9 cellular contexts compared by ENCODE assay signal in genomic region chr5:160105686-160106085, GRCh38. TPM values are rescaled to one million over a fixed set of nuclear protein-coding genes. Genes with fewer than 3 reads are reported as not detected.
DNase-seq lines count a peak whose midpoint lies in the region; ATAC-seq and TF ChIP-seq lines count a peak whose summit lies in the region.
"Had no signal": no experiment of that assay in that cellular context is flagged by ENCODE, and none has a peak within 500 bp of the region (broad histone marks: within the 10 kb centered on the region; RNA-seq: fewer than 3 reads in every experiment).

No MANE protein-coding gene starts in this region.

- peak; percentile 69 for DNase-seq in GM12865 (ENCODE audit: low read depth)
- DNase-seq in esophagus squamous epithelium (lab: John Stamatoyannopoulos, UW), result no peak
- no peak for DNase-seq in effector CD4-positive, alpha-beta T cell
- no peak for DNase-seq in activated CD4-positive, alpha-beta T cell treated with anti-CD3 and anti-CD28 coated beads, Interleukin-2, amount 50 U/mL, for 1 hour
- DNase-seq in spleen, result no peak
- DNase-seq: T-helper 17 cell had no signal

- no peak for TF ChIP-seq POLR2A in esophagus squamous epithelium (IDR thresholded peaks at IDR 0.05)
- no peak for TF ChIP-seq POLR2A in spleen (IDR thresholded peaks at IDR 0.05)

- H3K4me3 ChIP-seq in GM12865 (ENCODE audit: low read depth, low read length), result no peak overlapping the region
- H3K4me3 ChIP-seq in esophagus squamous epithelium, result no peak overlapping the region
- no peak overlapping the region for H3K4me3 ChIP-seq in spleen

- H3K27ac ChIP-seq in esophagus squamous epithelium (peak overlapping the region in 2 of 4 donors; percentile 2 to 42), spleen (peak overlapping the region in 3 of 8 donors; percentile 24 to 49 (median 40))

- ATAC-seq in GM21447 (IDR thresholded peaks at IDR 0.05; ENCODE audit: unreplicated experiment) (peak; percentile 85), HG03565 (IDR thresholded peaks at IDR 0.05; ENCODE audit: unreplicated experiment) (peak; percentile 73), esophagus mucosa (peak; percentile 71)
- ATAC-seq: T-helper 17 cell had no signal

- 31 to 41% methylated on average over 2 of the region's 2 CpGs for WGBS in esophagus squamous epithelium, 2 donors
- WGBS in spleen, 5 donors, result 54 to 79% (median 60%) methylated on average over 2 of the region's 2 CpGs

- H3K4me1 ChIP-seq in esophagus squamous epithelium, result peaks cover 4 to 37% (median 9%) of the 10 kb centered on the region in 3 donors
- H3K4me1 ChIP-seq in spleen, result peaks cover 0 to 86% (median 22%) of the 10 kb centered on the region in 6 donors

- no peaks in the 10 kb centered on the region for H3K27me3 ChIP-seq in esophagus squamous epithelium
- H3K27me3 ChIP-seq in spleen (replicated peaks in 1 of 7), result no peaks in the 10 kb centered on the region

- H3K36me3 ChIP-seq in esophagus squamous epithelium, result peaks cover 0 to 41% (median 0%) of the 10 kb centered on the region in 3 donors
- peaks cover 0 to 63% (median 15%) of the 10 kb centered on the region in 6 donors for H3K36me3 ChIP-seq in spleen

- TF ChIP-seq CTCF in GM12865 (IDR thresholded peaks at IDR 0.05; ENCODE audit: insufficient read depth, low read depth, low read length, missing control alignments) (no peak), esophagus squamous epithelium (IDR thresholded peaks at IDR 0.05) (no peak), spleen (IDR thresholded peaks at IDR 0.05 in 8 of 11, conservative IDR thresholded peaks at IDR 0.05 in 3 of 11) (no peak)

- H3K9me3 ChIP-seq in esophagus squamous epithelium (no peaks in the 10 kb centered on the region), spleen (no peaks in the 10 kb centered on the region)

- intact Hi-C loops in esophagus squamous epithelium (cut with DNase I), result no loop called here
- intact Hi-C loops in spleen (cut with DNase I; ENCODE audit: low total_unique reads), result no loop called here

RNA-seq across cellular contexts. Expression of gene PWWP2A, which starts 13.6 kb away (rescaled TPM):
- 9.6 TPM for total RNA-seq in esophagus mucosa
- total RNA-seq in esophagus squamous epithelium, result 10 to 100 TPM; 15.3 to 20.8 (median 17.1) TPM
- 10 to 100 TPM; 24.9 to 36.7 (median 29.4) TPM for total RNA-seq in spleen
- polyA plus RNA-seq in spleen, result 10 to 100 TPM in 2 of 3 donors, 1 to 10 TPM in 1; 8.5 to 12.0 (median 10.7) TPM
